Comparison of ENCODE assay signal across 2 cellular contexts in the genomic region with DNA sequence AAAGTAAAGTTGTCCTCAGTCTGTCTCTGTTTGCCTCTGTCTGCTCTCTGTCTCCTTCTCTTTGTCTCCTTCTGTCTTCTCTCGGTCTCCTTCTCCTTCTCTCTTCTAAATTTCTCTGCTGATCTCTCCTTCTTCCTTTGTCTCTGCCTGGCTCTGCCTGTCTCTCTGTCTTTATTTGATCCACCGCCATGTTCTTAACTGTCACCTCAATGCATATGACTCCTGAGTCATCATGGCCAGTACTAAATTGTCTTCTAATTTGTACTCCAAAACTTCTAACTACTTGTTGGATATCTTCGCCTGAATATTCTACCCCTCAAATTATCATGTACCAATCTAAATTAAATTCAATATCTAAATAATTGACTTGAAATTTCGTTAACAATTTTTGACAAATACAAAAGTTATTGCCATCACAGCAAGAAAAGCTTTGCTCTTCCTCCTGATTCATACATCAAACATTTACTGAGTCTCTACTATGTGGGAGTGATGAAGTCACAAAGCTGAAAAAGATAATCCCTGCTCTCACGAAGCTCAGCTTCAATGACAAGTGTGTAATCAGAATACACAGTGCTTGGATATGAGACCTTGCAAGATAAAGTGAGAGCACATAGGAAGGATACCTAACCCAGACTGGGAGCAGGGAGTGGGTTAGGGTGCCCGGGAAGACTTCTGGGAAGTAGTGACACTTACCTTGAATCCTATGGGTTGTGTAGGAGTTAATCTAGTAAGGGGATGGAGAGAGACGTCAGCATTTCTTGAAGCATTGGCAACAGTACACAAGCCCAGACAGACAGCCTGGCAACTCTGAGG.
TF ChIP-seq lines count a peak whose summit lies in the region.

No MANE protein-coding gene starts in this region.

TF ChIP-seq in SK-N-SH, 30 proteins besides CTCF, POLR2A, EP300 and RAD21 (continued from another document):
- TF ChIP-seq, protein P1, sequence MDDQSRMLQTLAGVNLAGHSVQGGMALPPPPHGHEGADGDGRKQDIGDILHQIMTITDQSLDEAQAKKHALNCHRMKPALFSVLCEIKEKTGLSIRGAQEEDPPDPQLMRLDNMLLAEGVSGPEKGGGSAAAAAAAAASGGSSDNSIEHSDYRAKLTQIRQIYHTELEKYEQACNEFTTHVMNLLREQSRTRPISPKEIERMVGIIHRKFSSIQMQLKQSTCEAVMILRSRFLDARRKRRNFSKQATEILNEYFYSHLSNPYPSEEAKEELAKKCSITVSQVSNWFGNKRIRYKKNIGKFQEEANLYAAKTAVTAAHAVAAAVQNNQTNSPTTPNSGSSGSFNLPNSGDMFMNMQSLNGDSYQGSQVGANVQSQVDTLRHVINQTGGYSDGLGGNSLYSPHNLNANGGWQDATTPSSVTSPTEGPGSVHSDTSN (IDR thresholded peaks at IDR 0.05), result peak; percentile 54; the same call in 1 of the 2 replicates
- no peak for TF ChIP-seq NFIC (IDR thresholded peaks at IDR 0.05; ENCODE audit: borderline replicate concordance)
- peak; percentile 43; the same call in 1 of the 2 replicates for TF ChIP-seq FOSL2 (IDR thresholded peaks at IDR 0.05; ENCODE audit: borderline replicate concordance, low read depth)
- TF ChIP-seq, protein P2, sequence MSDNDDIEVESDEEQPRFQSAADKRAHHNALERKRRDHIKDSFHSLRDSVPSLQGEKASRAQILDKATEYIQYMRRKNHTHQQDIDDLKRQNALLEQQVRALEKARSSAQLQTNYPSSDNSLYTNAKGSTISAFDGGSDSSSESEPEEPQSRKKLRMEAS (IDR thresholded peaks at IDR 0.05; ENCODE audit: low read depth), result 0 out of 2 replicates have a peak, but pooled peaks have one; percentile 22

TF ChIP-seq in GM23338, 12 proteins besides CTCF, POLR2A, EP300 and RAD21:
- TF ChIP-seq, protein P3, sequence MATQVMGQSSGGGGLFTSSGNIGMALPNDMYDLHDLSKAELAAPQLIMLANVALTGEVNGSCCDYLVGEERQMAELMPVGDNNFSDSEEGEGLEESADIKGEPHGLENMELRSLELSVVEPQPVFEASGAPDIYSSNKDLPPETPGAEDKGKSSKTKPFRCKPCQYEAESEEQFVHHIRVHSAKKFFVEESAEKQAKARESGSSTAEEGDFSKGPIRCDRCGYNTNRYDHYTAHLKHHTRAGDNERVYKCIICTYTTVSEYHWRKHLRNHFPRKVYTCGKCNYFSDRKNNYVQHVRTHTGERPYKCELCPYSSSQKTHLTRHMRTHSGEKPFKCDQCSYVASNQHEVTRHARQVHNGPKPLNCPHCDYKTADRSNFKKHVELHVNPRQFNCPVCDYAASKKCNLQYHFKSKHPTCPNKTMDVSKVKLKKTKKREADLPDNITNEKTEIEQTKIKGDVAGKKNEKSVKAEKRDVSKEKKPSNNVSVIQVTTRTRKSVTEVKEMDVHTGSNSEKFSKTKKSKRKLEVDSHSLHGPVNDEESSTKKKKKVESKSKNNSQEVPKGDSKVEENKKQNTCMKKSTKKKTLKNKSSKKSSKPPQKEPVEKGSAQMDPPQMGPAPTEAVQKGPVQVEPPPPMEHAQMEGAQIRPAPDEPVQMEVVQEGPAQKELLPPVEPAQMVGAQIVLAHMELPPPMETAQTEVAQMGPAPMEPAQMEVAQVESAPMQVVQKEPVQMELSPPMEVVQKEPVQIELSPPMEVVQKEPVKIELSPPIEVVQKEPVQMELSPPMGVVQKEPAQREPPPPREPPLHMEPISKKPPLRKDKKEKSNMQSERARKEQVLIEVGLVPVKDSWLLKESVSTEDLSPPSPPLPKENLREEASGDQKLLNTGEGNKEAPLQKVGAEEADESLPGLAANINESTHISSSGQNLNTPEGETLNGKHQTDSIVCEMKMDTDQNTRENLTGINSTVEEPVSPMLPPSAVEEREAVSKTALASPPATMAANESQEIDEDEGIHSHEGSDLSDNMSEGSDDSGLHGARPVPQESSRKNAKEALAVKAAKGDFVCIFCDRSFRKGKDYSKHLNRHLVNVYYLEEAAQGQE (IDR thresholded peaks at IDR 0.05; ENCODE audit: unreplicated experiment), result no peak
- TF ChIP-seq JUNB (IDR thresholded peaks at IDR 0.05; ENCODE audit: unreplicated experiment) (no peak), ZNF331 (CRISPR knock-in tag; IDR thresholded peaks at IDR 0.05; ENCODE audit: low read depth) (no peak), STAT1 (IDR thresholded peaks at IDR 0.05; ENCODE audit: unreplicated experiment) (no peak), CREB1 (CRISPR knock-in tag; IDR thresholded peaks at IDR 0.05; ENCODE audit: low read depth) (no peak), POLR2AphosphoS5 (IDR thresholded peaks at IDR 0.05; ENCODE audit: low read depth) (no peak), NANOG (IDR thresholded peaks at IDR 0.05; ENCODE audit: borderline replicate concordance) (no peak), ZNF114 (CRISPR knock-in tag; IDR thresholded peaks at IDR 0.05) (no peak), EZH2phosphoT487 (IDR thresholded peaks at IDR 0.05; ENCODE audit: unreplicated experiment) (no peak), EZH2 (IDR thresholded peaks at IDR 0.05; ENCODE audit: low read depth, unreplicated experiment) (no peak)
- TF ChIP-seq, protein P4, sequence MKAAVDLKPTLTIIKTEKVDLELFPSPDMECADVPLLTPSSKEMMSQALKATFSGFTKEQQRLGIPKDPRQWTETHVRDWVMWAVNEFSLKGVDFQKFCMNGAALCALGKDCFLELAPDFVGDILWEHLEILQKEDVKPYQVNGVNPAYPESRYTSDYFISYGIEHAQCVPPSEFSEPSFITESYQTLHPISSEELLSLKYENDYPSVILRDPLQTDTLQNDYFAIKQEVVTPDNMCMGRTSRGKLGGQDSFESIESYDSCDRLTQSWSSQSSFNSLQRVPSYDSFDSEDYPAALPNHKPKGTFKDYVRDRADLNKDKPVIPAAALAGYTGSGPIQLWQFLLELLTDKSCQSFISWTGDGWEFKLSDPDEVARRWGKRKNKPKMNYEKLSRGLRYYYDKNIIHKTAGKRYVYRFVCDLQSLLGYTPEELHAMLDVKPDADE (IDR thresholded peaks at IDR 0.05), result no peak
TF ChIP-seq in GM23338: peak in this region for 0.
